8 cellular contexts compared by ENCODE assay signal in the genomic region with DNA sequence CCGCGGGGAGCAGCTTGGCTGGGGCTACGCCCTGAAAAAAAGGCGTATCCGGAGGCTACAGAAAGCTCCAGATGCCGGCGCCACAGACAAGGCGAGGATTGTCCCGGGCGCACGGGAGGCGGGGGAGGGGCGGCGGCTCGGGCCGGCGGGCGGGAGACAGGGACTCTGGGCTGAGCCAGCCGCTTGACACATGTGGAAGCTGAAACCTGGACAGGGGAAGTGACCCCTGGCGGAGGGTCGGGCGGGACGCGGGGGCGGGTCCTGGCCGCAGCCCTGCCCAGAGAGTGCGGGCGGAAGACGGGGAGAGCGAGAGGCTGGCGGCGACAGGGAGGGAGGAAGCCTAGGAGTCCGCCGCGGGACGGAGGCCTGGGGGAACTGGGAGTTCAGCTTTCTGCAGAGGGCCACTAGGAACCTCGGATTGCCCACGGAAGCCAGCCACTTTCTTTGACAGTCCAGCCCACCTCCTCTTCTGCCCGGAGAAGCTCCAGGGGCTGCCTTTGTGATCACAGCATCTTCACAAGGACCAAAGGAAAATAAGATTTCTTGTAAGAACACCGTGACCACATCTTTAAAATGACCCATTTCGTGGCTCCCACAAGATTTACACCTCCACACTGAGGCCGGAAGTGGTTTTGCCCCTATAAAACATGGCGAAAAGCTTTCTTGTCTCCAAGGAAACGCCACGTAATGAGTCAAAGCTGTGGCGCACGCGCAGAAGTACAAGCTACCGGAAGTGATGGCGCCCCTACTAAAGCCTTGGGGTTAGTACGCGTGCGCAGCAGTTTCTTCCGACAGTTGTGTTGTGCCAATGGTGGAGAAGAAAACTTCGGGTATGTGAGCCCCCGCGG. TPM values are rescaled to one million over a fixed set of nuclear protein-coding genes. Genes with fewer than 3 reads are reported as not detected.
A peak's percentile ranks its signal among the peaks of the same experiment; 100 is the strongest.
DNase-seq lines count a peak whose midpoint lies in the region; ATAC-seq, FAIRE-seq and TF ChIP-seq lines count a peak whose summit lies in the region.

PLOD3 (minus strand) TSS at position 194 of the 848 bp plus-strand sequence. CDS start 307 bp downstream, outside the sequence.
ZNHIT1 (plus strand) TSS at position 778 of the 848 bp plus-strand sequence; CDS start at position 809, 31 bp downstream.

- no peaks in the 10 kb centered on the region for H3K27me3 ChIP-seq in bronchial epithelial cell (ENCODE audit: control insufficient read depth, insufficient read depth, low read length)
- no peaks in the 10 kb centered on the region for H3K27me3 ChIP-seq in small intestine (ENCODE audit: control insufficient read depth in 2 of 2, insufficient read depth in 2 of 2, low read length in 2 of 2)

- peaks cover 0 to 5% of the 10 kb centered on the region in 2 donors for H3K4me1 ChIP-seq in small intestine (ENCODE audit: control insufficient read depth in 2 of 2, insufficient read depth in 1 of 2, low read depth in 1 of 2, low read length in 1 of 2)

- 1% methylated on average over 48 to 57 of the region's 57 CpGs for WGBS in small intestine, 3 donors

- no peaks in the 10 kb centered on the region for H3K9me3 ChIP-seq in small intestine (ENCODE audit: control insufficient read depth, low read depth)

- peak; percentile 13 for TF ChIP-seq CTCF in AG04449 (IDR thresholded peaks at IDR 0.05; ENCODE audit: insufficient read depth, low read length, missing control alignments)
- TF ChIP-seq CTCF in WI38 (IDR thresholded peaks at IDR 0.05; ENCODE audit: low read depth, low read length), result no peak
- TF ChIP-seq CTCF in bronchial epithelial cell (IDR thresholded peaks at IDR 0.05; ENCODE audit: insufficient read depth, low read length, severe bottlenecking), result peak; percentile 10

- ATAC-seq in GM18907 (IDR thresholded peaks at IDR 0.05; ENCODE audit: unreplicated experiment), result peak; percentile 69
- peak; percentile 56 for ATAC-seq in HG03159 (IDR thresholded peaks at IDR 0.05; ENCODE audit: unreplicated experiment)

- FAIRE-seq in bronchial epithelial cell (lab: Jason Lieb, UNC) (peak; percentile 90), small intestine (lab: Jason Lieb, UNC) (peak; percentile 55)

- CTCF ChIA-PET in AG04449 (lab: Yijun Ruan, JAX), result interaction anchor here (0.7 to 9.8 kb wide), 20 partner anchors 7 to 512 kb away, joined by 3 to 105 read pairs (median 4); partner anchors contain the start of genes CLDN15, FIS1 and POP7

- POLR2A ChIA-PET in AG04449 (lab: Yijun Ruan, JAX), result interaction anchor here (0.6 to 2.3 kb wide), 14 partner anchors 8 to 343 kb away, joined by 3 to 14 read pairs (median 6); partner anchors contain the start of genes FIS1, SERPINE1, SRRT and VGF

- peak within 1 kb of the TSS; percentile 91 to 98 for H3K27ac ChIP-seq in small intestine (ENCODE audit: low read depth in 1 of 2, low read length in 1 of 2)

- H3K4me3 ChIP-seq in AG04449 (ENCODE audit: low read depth, low read length) (peak within 1 kb of the TSS; percentile 91), WI38 (ENCODE audit: low read depth, low read length) (peak within 1 kb of the TSS; percentile 78), bronchial epithelial cell (ENCODE audit: low read depth, low read length) (peak within 1 kb of the TSS; percentile 80), small intestine (ENCODE audit: low read depth in 1 of 2, low read length in 2 of 2) (peak within 1 kb of the TSS; percentile 77)

- DNase-seq in AG04449 (ENCODE audit: low read depth, low spot score), result peak; percentile 85
- peak; percentile 99 for DNase-seq in NCI-H2227 treated with DMSO at 0.1 percent for 48 hours (lab: John Stamatoyannopoulos, UW)
- peak; percentile 95 for DNase-seq in bronchial epithelial cell (ENCODE audit: low read depth)
- DNase-seq in iPS-NIHi11 (ENCODE audit: low spot score), result peak; percentile 99
- DNase-seq in small intestine, result peak; percentile 99

- H3K36me3 ChIP-seq in bronchial epithelial cell (ENCODE audit: control insufficient read depth, insufficient read depth, low read length) (peaks cover 4% of the 10 kb centered on the region), small intestine (ENCODE audit: control insufficient read depth in 2 of 2, insufficient read depth in 2 of 2, low read length in 2 of 2) (peaks cover under 1 to 9% of the 10 kb centered on the region in 2 donors)

RNA-seq across cellular contexts. Expression of gene PLOD3, which starts in this region (rescaled TPM):
- total RNA-seq in bronchial epithelial cell, result 21.8 and 27.9 TPM in 2 replicates
- polyA plus RNA-seq in small intestine, result 10 to 100 TPM; 54.8 to 67.0 (median 62.8) TPM

RNA-seq across cellular contexts. Expression of gene ZNHIT1, which starts in this region (rescaled TPM):
- 66.9 and 72.7 TPM in 2 replicates for total RNA-seq in bronchial epithelial cell
- polyA plus RNA-seq in small intestine, result 100 to 1,000 TPM; 118 to 240 (median 208) TPM

Comparison
In these comparisons a context has a peak if more than half of its experiments do, and no peak if none do; other contexts are left out.
1. Peak in every context shown above with its lines: DNase-seq, ATAC-seq, H3K4me3 ChIP-seq and H3K27ac ChIP-seq.